8 cellular contexts compared by ENCODE assay signal in genomic region chr4:93199492-93199891, GRCh38.
A peak's percentile ranks its signal among the peaks of the same experiment; 100 is the strongest.
DNase-seq lines count a peak whose midpoint lies in the region; ATAC-seq and TF ChIP-seq lines count a peak whose summit lies in the region.

No MANE protein-coding gene starts in this region.

- peak; percentile 83 for TF ChIP-seq CTCF in chondrocyte (IDR thresholded peaks at IDR 0.05)
- no peak for TF ChIP-seq CTCF in mucosa of descending colon (IDR thresholded peaks at IDR 0.05)
- TF ChIP-seq CTCF in CD14-positive monocyte (IDR thresholded peaks at IDR 0.05) = no peak

- peak; percentile 10 for DNase-seq in DMS153 (lab: John Stamatoyannopoulos, UW)
- DNase-seq in NCI-H524 (lab: John Stamatoyannopoulos, UW) = peak; percentile 56 to 61
- no peak for DNase-seq in chondrocyte (ENCODE audit: low spot score)
- DNase-seq in mucosa of descending colon = no peak
- no peak for DNase-seq in CD14-positive monocyte (ENCODE audit: low spot score)

- H3K4me3 ChIP-seq in mucosa of descending colon = no peak overlapping the region

- intact Hi-C loops in mucosa of descending colon (cut with DNase I, micrococcal nuclease) = no loop called here
- intact Hi-C loops in CD14-positive monocyte (cut with micrococcal nuclease) = no loop called here

- no peaks in the 10 kb centered on the region for H3K36me3 ChIP-seq in mucosa of descending colon (ENCODE audit: low read depth)

- no peaks in the 10 kb centered on the region for H3K36me3 Mint-ChIP-seq in chondrocyte (ENCODE audit: low read depth)
- no peaks in the 10 kb centered on the region for H3K36me3 Mint-ChIP-seq in CD14-positive monocyte
- H3K36me3 Mint-ChIP-seq in activated T-helper 17 cell treated with anti-CD3 and anti-CD28 coated beads, Interleukin-2, amount 50 U/mL, for 72 hours (ENCODE audit: low read depth) = no peaks in the 10 kb centered on the region

- no peak overlapping the region for H3K4me3 Mint-ChIP-seq in chondrocyte (ENCODE audit: unreplicated experiment)
- H3K4me3 Mint-ChIP-seq in CD14-positive monocyte = no peak overlapping the region
- H3K4me3 Mint-ChIP-seq in activated T-helper 17 cell treated with anti-CD3 and anti-CD28 coated beads, Interleukin-2, amount 50 U/mL, for 72 hours = no peak overlapping the region

- H3K9me3 Mint-ChIP-seq in chondrocyte (ENCODE audit: low read depth) (no peaks in the 10 kb centered on the region), CD14-positive monocyte (no peaks in the 10 kb centered on the region)
- H3K9me3 Mint-ChIP-seq in activated T-helper 17 cell treated with anti-CD3 and anti-CD28 coated beads, Interleukin-2, amount 50 U/mL, for 72 hours = peaks cover 17% of the 10 kb centered on the region

- H3K9me3 ChIP-seq in mucosa of descending colon = no peaks in the 10 kb centered on the region

- peak; percentile 42 for ATAC-seq in HG03342 (IDR thresholded peaks at IDR 0.05; ENCODE audit: unreplicated experiment)
- ATAC-seq in mucosa of descending colon = peak; percentile 35
- no peak for ATAC-seq in GM18519 (IDR thresholded peaks at IDR 0.05; ENCODE audit: low FRiP score, unreplicated experiment)
- no peak for ATAC-seq in activated T-helper 17 cell treated with anti-CD3 and anti-CD28 coated beads, Interleukin-2, amount 50 U/mL, for 72 hours (replicated peaks)

- H3K27me3 Mint-ChIP-seq in chondrocyte (ENCODE audit: low read depth) = peaks cover 31% of the 10 kb centered on the region
- no peaks in the 10 kb centered on the region for H3K27me3 Mint-ChIP-seq in CD14-positive monocyte (ENCODE audit: low read depth in 3 of 3)
- H3K27me3 Mint-ChIP-seq in activated T-helper 17 cell treated with anti-CD3 and anti-CD28 coated beads, Interleukin-2, amount 50 U/mL, for 72 hours = no peaks in the 10 kb centered on the region

- H3K4me1 Mint-ChIP-seq in chondrocyte (ENCODE audit: low read depth) = no peaks in the 10 kb centered on the region
- H3K4me1 Mint-ChIP-seq in CD14-positive monocyte = no peaks in the 10 kb centered on the region
- no peaks in the 10 kb centered on the region for H3K4me1 Mint-ChIP-seq in activated T-helper 17 cell treated with anti-CD3 and anti-CD28 coated beads, Interleukin-2, amount 50 U/mL, for 72 hours

- H3K27ac Mint-ChIP-seq in chondrocyte (ENCODE audit: unreplicated experiment) = no peak overlapping the region
- no peak overlapping the region for H3K27ac Mint-ChIP-seq in CD14-positive monocyte
- no peak overlapping the region for H3K27ac Mint-ChIP-seq in activated T-helper 17 cell treated with anti-CD3 and anti-CD28 coated beads, Interleukin-2, amount 50 U/mL, for 72 hours

- no peaks in the 10 kb centered on the region for H3K4me1 ChIP-seq in mucosa of descending colon (ENCODE audit: low read depth)

Comparison
In these comparisons a context has a peak if more than half of its experiments do, and no peak if none do; other contexts are left out.
1. DNase-seq: peak in DMS153 (single experiment) and NCI-H524 (2 of 2); none in chondrocyte (single experiment), mucosa of descending colon (0 of 3) and CD14-positive monocyte (single experiment).
2. ATAC-seq: peak in HG03342 (single experiment) and mucosa of descending colon (single experiment); none in GM18519 (single experiment) and activated T-helper 17 cell treated with anti-CD3 and anti-CD28 coated beads, Interleukin-2, amount 50 U/mL, for 72 hours (single experiment).